ENCODE assay signal across 9 cellular contexts in genomic region chrX:119015407-119016242, GRCh38. TPM values are rescaled to one million over a fixed set of nuclear protein-coding genes. Genes with fewer than 3 reads are reported as not detected.
A peak's percentile ranks its signal among the peaks of the same experiment; 100 is the strongest.
DNase-seq lines count a peak whose midpoint lies in the region; ATAC-seq and TF ChIP-seq lines count a peak whose summit lies in the region.
"Had no signal": no experiment of that assay in that cellular context is flagged by ENCODE, and none has a peak within 500 bp of the region (broad histone marks: within the 10 kb centered on the region; RNA-seq: fewer than 3 reads in every experiment).

No MANE protein-coding gene starts in this region.

- no peak overlapping the region for H2AFZ ChIP-seq in OCI-LY3 (ENCODE audit: low read depth, low read length)

- H3K9ac ChIP-seq in OCI-LY3 (ENCODE audit: low read length) = peak overlapping the region; percentile 19; the same call in 1 of the 2 replicates

- peak; percentile 7 for DNase-seq in activated naive CD4-positive, alpha-beta T cell treated with Interleukin-2 at 50 U/mL for 16 hours
- DNase-seq in activated naive CD4-positive, alpha-beta T cell treated with anti-CD3 and anti-CD28 coated beads, Interleukin-2, amount 10 ng/mL, durations not matched to agents 7 days and 5 days = no peak
- DNase-seq in effector memory CD8-positive, alpha-beta T cell = no peak
- DNase-seq in sciatic nerve (ENCODE audit: low spot score) (no peak), GDM1 (lab: John Stamatoyannopoulos, UW) (no peak), DMS153 (lab: John Stamatoyannopoulos, UW) (no peak)

- ATAC-seq in HG02885 (IDR thresholded peaks at IDR 0.05; ENCODE audit: poor library complexity, unreplicated experiment) (peak; percentile 95), sciatic nerve (peak; percentile 17)
- peak; percentile 16 for ATAC-seq in effector memory CD8-positive, alpha-beta T cell (replicated peaks)

- H3K4me3 Mint-ChIP-seq in activated naive CD4-positive, alpha-beta T cell treated with anti-CD3 and anti-CD28 coated beads, Interleukin-2, amount 10 ng/mL, durations not matched to agents 7 days and 5 days = no peak overlapping the region
- no peak overlapping the region for H3K4me3 Mint-ChIP-seq in effector memory CD8-positive, alpha-beta T cell
- H3K4me3 Mint-ChIP-seq: central memory CD8-positive, alpha-beta T cell had no signal

- intact Hi-C loops in sciatic nerve (cut with DNase I) = no loop called here

- peaks cover 5% of the 10 kb centered on the region for H3K36me3 Mint-ChIP-seq in activated naive CD4-positive, alpha-beta T cell treated with anti-CD3 and anti-CD28 coated beads, Interleukin-2, amount 10 ng/mL, durations not matched to agents 7 days and 5 days
- peaks cover 31% of the 10 kb centered on the region for H3K36me3 Mint-ChIP-seq in effector memory CD8-positive, alpha-beta T cell (ENCODE audit: insufficient read depth)

- H3K79me2 ChIP-seq in OCI-LY3 (ENCODE audit: low read length) = no peaks in the 10 kb centered on the region

- H3K9me3 ChIP-seq in OCI-LY3 (ENCODE audit: insufficient read depth, low read length) = peaks cover 12% of the 10 kb centered on the region; the same call in 1 of the 2 replicates

- no peak overlapping the region for H3K27ac Mint-ChIP-seq in activated naive CD4-positive, alpha-beta T cell treated with anti-CD3 and anti-CD28 coated beads, Interleukin-2, amount 10 ng/mL, durations not matched to agents 7 days and 5 days
- H3K27ac Mint-ChIP-seq in effector memory CD8-positive, alpha-beta T cell = peak overlapping the region in 1 of 2 donors; percentile 32

- no peak for TF ChIP-seq CTCF in OCI-LY3 (IDR thresholded peaks at IDR 0.05; ENCODE audit: low read depth, low read length)

- H3K27me3 ChIP-seq in OCI-LY3 (ENCODE audit: low read depth, low read length) = no peaks in the 10 kb centered on the region

- H3K4me3 ChIP-seq in OCI-LY3 (ENCODE audit: low read length) = peak overlapping the region; percentile 55

- H3K9me3 Mint-ChIP-seq in activated naive CD4-positive, alpha-beta T cell treated with anti-CD3 and anti-CD28 coated beads, Interleukin-2, amount 10 ng/mL, durations not matched to agents 7 days and 5 days = no peaks in the 10 kb centered on the region
- no peaks in the 10 kb centered on the region for H3K9me3 Mint-ChIP-seq in effector memory CD8-positive, alpha-beta T cell
- H3K9me3 Mint-ChIP-seq: central memory CD8-positive, alpha-beta T cell had no signal

- H3K27ac ChIP-seq in OCI-LY3 (ENCODE audit: low read length) = peak overlapping the region; percentile 90

- no peaks in the 10 kb centered on the region for H3K27me3 Mint-ChIP-seq in activated naive CD4-positive, alpha-beta T cell treated with anti-CD3 and anti-CD28 coated beads, Interleukin-2, amount 10 ng/mL, durations not matched to agents 7 days and 5 days
- H3K27me3 Mint-ChIP-seq in effector memory CD8-positive, alpha-beta T cell = no peaks in the 10 kb centered on the region
- H3K27me3 Mint-ChIP-seq: central memory CD8-positive, alpha-beta T cell had no signal

- H3K36me3 ChIP-seq in OCI-LY3 (replicated peaks; ENCODE audit: low read depth, low read length) = peaks cover 11% of the 10 kb centered on the region

- CTCF ChIA-PET in activated naive CD4-positive, alpha-beta T cell treated with anti-CD3 and anti-CD28 coated beads, Interleukin-2, amount 10 ng/mL, durations not matched to agents 7 days and 5 days (lab: Charles Lee) = interaction anchor here (1.4 to 2.0 kb wide), 2 partner anchors 11 to 13 kb away, joined by 3 to 7 read pairs; no protein-coding TSS in a partner anchor

- peaks cover 38% of the 10 kb centered on the region for H3K4me1 ChIP-seq in OCI-LY3 (ENCODE audit: low read length)

- H3K4me2 ChIP-seq in OCI-LY3 (ENCODE audit: low read length) = peak overlapping the region; percentile 83

- no peaks in the 10 kb centered on the region for H4K20me1 ChIP-seq in OCI-LY3 (ENCODE audit: insufficient read depth, low read length)

- H3K4me1 Mint-ChIP-seq in activated naive CD4-positive, alpha-beta T cell treated with anti-CD3 and anti-CD28 coated beads, Interleukin-2, amount 10 ng/mL, durations not matched to agents 7 days and 5 days = peaks cover 16% of the 10 kb centered on the region
- peaks cover 0 to 2% of the 10 kb centered on the region in 2 donors for H3K4me1 Mint-ChIP-seq in effector memory CD8-positive, alpha-beta T cell (ENCODE audit: low read depth in 2 of 2)
- H3K4me1 Mint-ChIP-seq: central memory CD8-positive, alpha-beta T cell had no signal

RNA-seq across cellular contexts. Expression of gene LONRF3, which starts 41.2 kb away (rescaled TPM):
- total RNA-seq in sciatic nerve = 5.9 TPM

RNA-seq across cellular contexts. Expression of gene CT47C1, which starts 57.2 kb away (rescaled TPM):
- total RNA-seq in sciatic nerve = not detected

Comparison
In these comparisons a context has a peak if more than half of its experiments do, and no peak if none do; other contexts are left out.
1. ATAC-seq: peak in every context shown above with its lines; median percentile 95 in HG02885; 17 in sciatic nerve; 16 in effector memory CD8-positive, alpha-beta T cell.